Comparison of ENCODE assay signal across 8 cellular contexts in the genomic region with DNA sequence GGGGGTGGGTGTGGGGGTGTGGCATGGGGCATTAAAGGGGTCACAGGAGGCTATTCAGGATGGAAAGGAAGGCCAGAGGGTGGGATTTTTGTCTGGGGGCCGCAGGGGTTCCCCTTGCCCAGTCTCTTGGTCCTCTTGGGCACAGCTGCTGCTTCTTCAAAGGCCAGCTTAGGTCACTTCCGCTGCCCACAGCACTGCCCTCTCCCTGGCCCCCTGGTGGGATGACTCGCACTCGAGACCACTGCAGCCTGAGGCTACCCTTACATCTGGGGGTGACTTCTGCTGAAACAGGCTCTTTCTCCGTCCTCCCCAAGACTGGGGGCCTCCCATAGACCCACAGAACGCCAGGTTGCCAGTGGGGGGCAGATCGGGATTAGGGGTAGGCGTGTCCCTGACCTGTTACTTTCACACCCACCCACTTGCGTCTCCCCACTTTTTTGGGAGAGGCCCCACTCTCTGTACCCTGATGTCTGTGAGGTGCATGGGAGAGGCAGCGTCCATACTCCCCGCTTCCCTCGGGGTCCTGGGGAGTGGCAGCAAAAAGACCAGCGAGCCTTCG. TPM values are rescaled to one million over a fixed set of nuclear protein-coding genes. Genes with fewer than 3 reads are reported as not detected.
A peak's percentile ranks its signal among the peaks of the same experiment; 100 is the strongest.
DNase-seq lines count a peak whose midpoint lies in the region; ATAC-seq, FAIRE-seq and TF ChIP-seq lines count a peak whose summit lies in the region.

No MANE protein-coding gene starts in this region.

- WGBS in sigmoid colon, 2 donors = 17 to 18% methylated on average over 14 of the region's 14 CpGs

- no peak for TF ChIP-seq CTCF in sigmoid colon (IDR thresholded peaks at IDR 0.05)

- peaks cover 4% of the 10 kb centered on the region for H3K9me3 Mint-ChIP-seq in activated naive CD8-positive, alpha-beta T cell treated with anti-CD3 and anti-CD28 coated beads, Interleukin-2, amount 10 ng/mL, durations not matched to agents 7 days and 5 days
- peaks cover 2% of the 10 kb centered on the region for H3K9me3 Mint-ChIP-seq in memory B cell

- no peak overlapping the region for H3K27ac ChIP-seq in sigmoid colon

- peak overlapping the region; percentile 28 for H3K4me3 ChIP-seq in H7 (ENCODE audit: insufficient read depth, low read depth, low read length)
- H3K4me3 ChIP-seq in sigmoid colon = peak overlapping the region in 2 of 4 donors; percentile 52 to 62

- in situ Hi-C loops in ACHN (cut with HindIII; ENCODE audit: low pct_ligation_motif_present, low pct_unique_long_range_greater_than_20kb, low sequenced_read_pairs) = no loop called here
- in situ Hi-C loops in KBM-7 (cut with MboI; ENCODE audit: low pct_unique_long_range_greater_than_20kb, low sequenced_read_pairs) = no loop called here

- peak overlapping the region; percentile 54 for H3K27ac Mint-ChIP-seq in activated naive CD8-positive, alpha-beta T cell treated with anti-CD3 and anti-CD28 coated beads, Interleukin-2, amount 10 ng/mL, durations not matched to agents 7 days and 5 days
- H3K27ac Mint-ChIP-seq in memory B cell = peak overlapping the region; percentile 93

- POLR2A ChIA-PET in activated naive CD8-positive, alpha-beta T cell treated with anti-CD3 and anti-CD28 coated beads, Interleukin-2, amount 10 ng/mL, durations not matched to agents 7 days and 5 days (lab: Charles Lee) = interaction anchor here (1.0 to 2.1 kb wide), 4 partner anchors 11 to 562 kb away, joined by 3 to 13 read pairs (median 4); a partner anchor contains a TSS

- peaks cover 28% of the 10 kb centered on the region for H3K27me3 Mint-ChIP-seq in activated naive CD8-positive, alpha-beta T cell treated with anti-CD3 and anti-CD28 coated beads, Interleukin-2, amount 10 ng/mL, durations not matched to agents 7 days and 5 days
- peaks cover 1% of the 10 kb centered on the region for H3K27me3 Mint-ChIP-seq in memory B cell

- H3K36me3 ChIP-seq in H7 (replicated peaks; ENCODE audit: control insufficient read depth, insufficient read depth, low read length) (no peaks in the 10 kb centered on the region), sigmoid colon (no peaks in the 10 kb centered on the region)

- no peak for ATAC-seq in activated naive CD8-positive, alpha-beta T cell treated with anti-CD3 and anti-CD28 coated beads, Interleukin-2, amount 10 ng/mL, durations not matched to agents 7 days and 5 days (ENCODE audit: low read depth)
- no peak for ATAC-seq in memory B cell (ENCODE audit: low read depth)

- H3K4me3 Mint-ChIP-seq in activated naive CD8-positive, alpha-beta T cell treated with anti-CD3 and anti-CD28 coated beads, Interleukin-2, amount 10 ng/mL, durations not matched to agents 7 days and 5 days = peak overlapping the region; percentile 82
- peak overlapping the region; percentile 85 for H3K4me3 Mint-ChIP-seq in memory B cell

- H3K36me3 Mint-ChIP-seq in activated naive CD8-positive, alpha-beta T cell treated with anti-CD3 and anti-CD28 coated beads, Interleukin-2, amount 10 ng/mL, durations not matched to agents 7 days and 5 days = peaks cover 3% of the 10 kb centered on the region
- H3K36me3 Mint-ChIP-seq in memory B cell = peaks cover 5% of the 10 kb centered on the region

- TF ChIP-seq POLR2A in sigmoid colon (IDR thresholded peaks at IDR 0.05) = no peak

- H3K4me1 Mint-ChIP-seq in activated naive CD8-positive, alpha-beta T cell treated with anti-CD3 and anti-CD28 coated beads, Interleukin-2, amount 10 ng/mL, durations not matched to agents 7 days and 5 days = peaks cover 28% of the 10 kb centered on the region
- H3K4me1 Mint-ChIP-seq in memory B cell = peaks cover 35% of the 10 kb centered on the region

- H3K9me3 ChIP-seq in sigmoid colon = no peaks in the 10 kb centered on the region

- peaks cover 0 to 37% (median 31%) of the 10 kb centered on the region in 4 donors for H3K4me1 ChIP-seq in sigmoid colon

- peak; percentile 26 for DNase-seq in ACHN
- DNase-seq in H7 = no peak
- DNase-seq in activated naive CD8-positive, alpha-beta T cell treated with anti-CD3 and anti-CD28 coated beads, Interleukin-2, amount 10 ng/mL, durations not matched to agents 7 days and 5 days = peak; percentile 49
- DNase-seq in memory B cell (ENCODE audit: low spot score in 2 of 2) = no peak
- no peak for DNase-seq in D341Med (ENCODE audit: low spot score)
- no peak for DNase-seq in KBM-7
- no peak for DNase-seq in sigmoid colon
- no peak for DNase-seq in frontal cortex (ENCODE audit: low spot score in 2 of 2)

- no peak for FAIRE-seq in frontal cortex (lab: Jason Lieb, UNC)

- no peak for TF ChIP-seq EP300 in sigmoid colon (IDR thresholded peaks at IDR 0.05)

- intact Hi-C loops in sigmoid colon (cut with DNase I) = loop anchor here (1.0 to 5.0 kb wide), 2 partner anchors 37 to 981 kb away; no protein-coding TSS in a partner anchor

- peaks cover 38% of the 10 kb centered on the region for H3K27me3 ChIP-seq in H7 (ENCODE audit: control insufficient read depth, insufficient read depth, low read length)
- H3K27me3 ChIP-seq in sigmoid colon = peaks cover 14 to 38% (median 21%) of the 10 kb centered on the region in 3 donors

RNA-seq across cellular contexts. Expression of a gene that starts 1.3 kb away (rescaled TPM):
- total RNA-seq in H7 (2014; rRNA removed; shearing (Covaris generic)) = 0.45 TPM in 1 of 2 replicates, not detected in the other
- 1 to 10 TPM in 1 of 2 experiments, under 1 TPM in 1; 0.57 to 1.1 TPM for total RNA-seq in activated naive CD8-positive, alpha-beta T cell treated with anti-CD3 and anti-CD28 coated beads, Interleukin-2, amount 10 ng/mL, durations not matched to agents 7 days and 5 days
- total RNA-seq in sigmoid colon (1 to 10 TPM in 1 of 4 donors, not detected in 3; 1.5 TPM), frontal cortex (2.9 TPM)
- under 1 TPM in 1 of 3 donors, not detected in 2; 0.19 TPM for polyA plus RNA-seq in sigmoid colon

RNA-seq across cellular contexts. Expression of a gene that starts 3.0 kb away (rescaled TPM):
- 2.4 and 4.4 TPM in 2 replicates for total RNA-seq in H7 (2014; rRNA removed; shearing (Covaris generic))
- total RNA-seq in activated naive CD8-positive, alpha-beta T cell treated with anti-CD3 and anti-CD28 coated beads, Interleukin-2, amount 10 ng/mL, durations not matched to agents 7 days and 5 days = 1 to 10 TPM; 1.8 to 2.6 TPM
- total RNA-seq in sigmoid colon (1 to 10 TPM in 1 of 4 donors, under 1 TPM in 3; 0.71 to 2.2 (median 0.89) TPM), frontal cortex (13.5 TPM)
- 1 to 10 TPM in 1 of 3 donors, under 1 TPM in 1, not detected in 1; under 0.01 to 1.0 TPM for polyA plus RNA-seq in sigmoid colon

RNA-seq across cellular contexts. Expression of a gene that starts 3.6 kb away (rescaled TPM):
- 24.3 and 27.0 TPM in 2 replicates for total RNA-seq in H7 (2014; rRNA removed; shearing (Covaris generic))
- 100 to 1,000 TPM in 1 of 2 experiments, 10 to 100 TPM in 1; 95.1 to 106 TPM for total RNA-seq in activated naive CD8-positive, alpha-beta T cell treated with anti-CD3 and anti-CD28 coated beads, Interleukin-2, amount 10 ng/mL, durations not matched to agents 7 days and 5 days
- 10 to 100 TPM in 2 of 4 donors, 1 to 10 TPM in 2; 7.5 to 12.3 (median 10.5) TPM for total RNA-seq in sigmoid colon
- 10 to 100 TPM; 11.1 to 22.0 (median 12.6) TPM for polyA plus RNA-seq in sigmoid colon
- total RNA-seq in frontal cortex = 7.7 TPM

RNA-seq across cellular contexts. Expression of a gene that starts 19.9 kb away (rescaled TPM):
- total RNA-seq in H7 (2014; rRNA removed; shearing (Covaris generic)) = 27.3 and 29.4 TPM in 2 replicates
- 10 to 100 TPM; 65.3 to 74.9 TPM for total RNA-seq in activated naive CD8-positive, alpha-beta T cell treated with anti-CD3 and anti-CD28 coated beads, Interleukin-2, amount 10 ng/mL, durations not matched to agents 7 days and 5 days
- total RNA-seq in sigmoid colon (10 to 100 TPM; 41.7 to 50.5 (median 42.2) TPM), frontal cortex (36.7 TPM)
- polyA plus RNA-seq in sigmoid colon = 10 to 100 TPM in 2 of 3 donors, 1 to 10 TPM in 1; 2.1 to 14.0 (median 11.4) TPM

RNA-seq across cellular contexts. Expression of a gene that starts 24.5 kb away (rescaled TPM):
- not detected in 2 replicates for total RNA-seq in H7 (2014; rRNA removed; shearing (Covaris generic))
- total RNA-seq in activated naive CD8-positive, alpha-beta T cell treated with anti-CD3 and anti-CD28 coated beads, Interleukin-2, amount 10 ng/mL, durations not matched to agents 7 days and 5 days = not detected
- not detected for total RNA-seq in sigmoid colon
- polyA plus RNA-seq in sigmoid colon = not detected
- 0.41 TPM for total RNA-seq in frontal cortex

Comparison
In these comparisons a context has a peak if more than half of its experiments do, and no peak if none do; other contexts are left out.
1. DNase-seq: peak in ACHN (single experiment) and activated naive CD8-positive, alpha-beta T cell treated with anti-CD3 and anti-CD28 coated beads, Interleukin-2, amount 10 ng/mL, durations not matched to agents 7 days and 5 days (single experiment); none in H7 (single experiment), memory B cell (0 of 2), D341Med (single experiment), KBM-7 (single experiment), sigmoid colon (single experiment) and frontal cortex (0 of 2).